In genomic region chr7:44040493-44040891, GRCh38 we compare ENCODE assay signal across 8 cellular contexts. TPM values are rescaled to one million over a fixed set of nuclear protein-coding genes. Genes with fewer than 3 reads are reported as not detected.
DNase-seq lines count a peak whose midpoint lies in the region; ATAC-seq and TF ChIP-seq lines count a peak whose summit lies in the region.
"Not testable (repeated sequence)": the region's sequence is repeated elsewhere in the genome, so short reads cannot be mapped to it uniquely, and the experiment has no call there.

No MANE protein-coding gene starts in this region.

- H3K9me3 Mint-ChIP-seq in nephron progenitor cell; stimulated activated memory B cell treated with anti-CD40 and anti-IgM and Interleukin-4, amounts not matched to agents 10 μg/mL and 1 μg/mL and 100 μg/mL, for 72 hours: not testable (repeated sequence)

- not testable (repeated sequence) for H3K4me1 ChIP-seq in HUES48 (ENCODE audit: control insufficient read depth, insufficient read depth, low read length)
- peaks cover 6 to 30% (median 7%) of the 10 kb centered on the region in 3 donors for H3K4me1 ChIP-seq in esophagus squamous epithelium

- H3K27ac ChIP-seq in HUES48 (ENCODE audit: low read depth, low read length) = not testable (repeated sequence)
- peak overlapping the region; percentile 51 to 74 (median 73) for H3K27ac ChIP-seq in esophagus squamous epithelium

- H3K9me3 ChIP-seq in HUES48 (ENCODE audit: control insufficient read depth, insufficient read depth, low read length); esophagus squamous epithelium: not testable (repeated sequence)

- not testable (repeated sequence) for H3K36me3 Mint-ChIP-seq in nephron progenitor cell (ENCODE audit: low read depth); stimulated activated memory B cell treated with anti-CD40 and anti-IgM and Interleukin-4, amounts not matched to agents 10 μg/mL and 1 μg/mL and 100 μg/mL, for 72 hours

- 0% methylated on average over 8 of the region's 46 CpGs; no CpG with 5 or more reads in 1 of the 2 donors for WGBS in esophagus squamous epithelium, 2 donors

- not testable (repeated sequence) for H3K27ac Mint-ChIP-seq in nephron progenitor cell
- H3K27ac Mint-ChIP-seq in stimulated activated memory B cell treated with anti-CD40 and anti-IgM and Interleukin-4, amounts not matched to agents 10 μg/mL and 1 μg/mL and 100 μg/mL, for 72 hours = peak overlapping the region; percentile 90

- ATAC-seq in GM21619 (IDR thresholded peaks at IDR 0.05; ENCODE audit: unreplicated experiment) = peak; percentile 43
- ATAC-seq in stimulated activated memory B cell treated with anti-CD40 and anti-IgM and Interleukin-4, amounts not matched to agents 10 μg/mL and 1 μg/mL and 100 μg/mL, for 72 hours = peak; percentile 74

- H3K4me3 ChIP-seq in HUES48 (ENCODE audit: low read depth, low read length) (peak overlapping the region; percentile 47; the same call in 1 of the 2 replicates), esophagus squamous epithelium (peak overlapping the region; percentile 13 to 61 (median 44))

- peak; percentile 51 for DNase-seq in Daoy (ENCODE audit: low read depth)
- peak; percentile 25 for DNase-seq in SHP77 treated with DMSO at 0.1 percent for 48 hours (lab: John Stamatoyannopoulos, UW)
- peak; percentile 87 for DNase-seq in activated effector memory CD4-positive, alpha-beta T cell treated with anti-CD3 and anti-CD28 coated beads, Interleukin-2, amount 50 U/mL, for 16 hours
- DNase-seq in esophagus squamous epithelium (lab: John Stamatoyannopoulos, UW) = not testable (repeated sequence)
- peak; percentile 38 for DNase-seq in nephron progenitor cell

- not testable (repeated sequence) for H3K36me3 ChIP-seq in HUES48 (ENCODE audit: control insufficient read depth, insufficient read depth, low read length); esophagus squamous epithelium

- TF ChIP-seq POLR2A in esophagus squamous epithelium (IDR thresholded peaks at IDR 0.05) = not testable (repeated sequence)

- peak in 1 of 6 experiments; percentile 19 for TF ChIP-seq CTCF in esophagus squamous epithelium (IDR thresholded peaks at IDR 0.05)
- TF ChIP-seq CTCF in nephron progenitor cell (IDR thresholded peaks at IDR 0.05) = not testable (repeated sequence)

- intact Hi-C loops in esophagus squamous epithelium (cut with DNase I) = not testable (repeated sequence)

- H3K4me3 Mint-ChIP-seq in nephron progenitor cell = peak overlapping the region; percentile 74
- peak overlapping the region; percentile 85 for H3K4me3 Mint-ChIP-seq in stimulated activated memory B cell treated with anti-CD40 and anti-IgM and Interleukin-4, amounts not matched to agents 10 μg/mL and 1 μg/mL and 100 μg/mL, for 72 hours

- H3K27me3 Mint-ChIP-seq in nephron progenitor cell (ENCODE audit: low read depth, poor library complexity) = peaks cover 34% of the 10 kb centered on the region
- H3K27me3 Mint-ChIP-seq in stimulated activated memory B cell treated with anti-CD40 and anti-IgM and Interleukin-4, amounts not matched to agents 10 μg/mL and 1 μg/mL and 100 μg/mL, for 72 hours = not testable (repeated sequence)

- peaks cover 16% of the 10 kb centered on the region for H3K4me1 Mint-ChIP-seq in nephron progenitor cell
- peaks cover 19% of the 10 kb centered on the region for H3K4me1 Mint-ChIP-seq in stimulated activated memory B cell treated with anti-CD40 and anti-IgM and Interleukin-4, amounts not matched to agents 10 μg/mL and 1 μg/mL and 100 μg/mL, for 72 hours

- not testable (repeated sequence) for H3K27me3 ChIP-seq in HUES48 (ENCODE audit: control insufficient read depth, insufficient read depth, low read length); esophagus squamous epithelium

- H3K9ac ChIP-seq in HUES48 (ENCODE audit: low read depth, low read length) = not testable (repeated sequence)

RNA-seq across cellular contexts. Expression of gene DBNL, which starts 4.0 kb away (rescaled TPM):
- 183 and 191 TPM in 2 replicates for total RNA-seq in Daoy (2014; rRNA removed; shearing (Covaris generic))
- total RNA-seq in esophagus squamous epithelium = 100 to 1,000 TPM; 185 to 337 (median 225) TPM

RNA-seq across cellular contexts. Expression of gene PGAM2, which starts 24.9 kb away (rescaled TPM):
- 0.39 TPM in 1 of 2 replicates, not detected in the other for total RNA-seq in Daoy (2014; rRNA removed; shearing (Covaris generic))
- total RNA-seq in esophagus squamous epithelium = 1 to 10 TPM in 2 of 4 donors, under 1 TPM in 1, not detected in 1; 0.57 to 1.6 (median 1.3) TPM

RNA-seq across cellular contexts. Expression of gene POLM, which starts 41.8 kb away (rescaled TPM):
- 16.2 and 24.1 TPM in 2 replicates for total RNA-seq in Daoy (2014; rRNA removed; shearing (Covaris generic))
- 10 to 100 TPM; 24.1 to 45.9 (median 24.8) TPM for total RNA-seq in esophagus squamous epithelium

RNA-seq across cellular contexts. Expression of gene SPDYE1, which starts 42.8 kb away (rescaled TPM):
- total RNA-seq in Daoy (2014; rRNA removed; shearing (Covaris generic)) = not detected in 2 replicates
- not detected for total RNA-seq in esophagus squamous epithelium
